8 cellular contexts compared by ENCODE assay signal in genomic region chr20:63272105-63273078, GRCh38. TPM values are rescaled to one million over a fixed set of nuclear protein-coding genes. Genes with fewer than 3 reads are reported as not detected.
DNase-seq lines count a peak whose midpoint lies in the region; ATAC-seq, FAIRE-seq and TF ChIP-seq lines count a peak whose summit lies in the region.

TSS of gene ARFGAP1 (plus strand) at chr20:63272813. CDS start at chr20:63275581, 2,768 bp downstream.

- H3K4me2 ChIP-seq in fibroblast of lung (ENCODE audit: extremely low read depth, insufficient read depth, low read length), result peak within 1 kb of the TSS; percentile 91

- H4K20me1 ChIP-seq in fibroblast of lung (ENCODE audit: control insufficient read depth, extremely low read depth, insufficient read depth, low read length), result no peaks in the 10 kb centered on the region

- DNase-seq in DMS153 treated with DMSO at 0.1 percent for 48 hours (lab: John Stamatoyannopoulos, UW; ENCODE audit: unreplicated experiment), result peak; percentile 48
- DNase-seq in RCC 7860 (ENCODE audit: low spot score), result peak; percentile 76
- peak; percentile 86 for DNase-seq in activated T-helper 1 cell treated with anti-CD3 and anti-CD28 coated beads, Interleukin-12 subunit alpha, Interleukin-12 subunit beta, Interleukin-2, Interleukin-4 antibody, amounts not matched to agents 30 ng/mL and 10 ng/mL and 1 ng/mL, durations not matched to agents 14 hours and 24 hours and 36 hours (ENCODE audit: low spot score)
- DNase-seq in fibroblast of lung (ENCODE audit: low read depth in 2 of 2), result peak; percentile 84 to 91
- DNase-seq in naive thymus-derived CD8-positive, alpha-beta T cell, result peak; percentile 76 to 93 (median 86)
- DNase-seq in stimulated activated naive B cell treated with anti-CD40 and anti-IgM and Interleukin-4, amounts not matched to agents 10 μg/mL and 1 μg/mL and 100 μg/mL, for 72 hours, result peak; percentile 85

- POLR2A ChIA-PET in naive thymus-derived CD8-positive, alpha-beta T cell (lab: Charles Lee), result interaction anchor here (0.8 to 3.3 kb wide), 5 partner anchors 9 to 171 kb away, joined by 3 to 8 read pairs (median 5); no protein-coding TSS in a partner anchor

- no peak for TF ChIP-seq CTCF in fibroblast of lung (conservative IDR thresholded peaks at IDR 0.05 in 1 of 2, IDR thresholded peaks at IDR 0.05 in 1 of 2; ENCODE audit: low read depth in 1 of 2, low read length in 2 of 2)

- peak within 1 kb of the TSS; percentile 98 for H3K4me3 Mint-ChIP-seq in activated T-helper 1 cell treated with anti-CD3 and anti-CD28 coated beads, Interleukin-12 subunit alpha, Interleukin-12 subunit beta, Interleukin-2, Interleukin-4 antibody, amounts not matched to agents 30 ng/mL and 10 ng/mL and 1 ng/mL, durations not matched to agents 14 hours and 24 hours and 36 hours
- H3K4me3 Mint-ChIP-seq in naive thymus-derived CD8-positive, alpha-beta T cell, result peak within 1 kb of the TSS; percentile 80 to 92 (median 89)
- peak within 1 kb of the TSS; percentile 90 to 96 for H3K4me3 Mint-ChIP-seq in stimulated activated naive B cell treated with anti-CD40 and anti-IgM and Interleukin-4, amounts not matched to agents 10 μg/mL and 1 μg/mL and 100 μg/mL, for 72 hours

- ATAC-seq in GM21723 (IDR thresholded peaks at IDR 0.05; ENCODE audit: unreplicated experiment), result peak; percentile 90
- ATAC-seq in naive thymus-derived CD8-positive, alpha-beta T cell, result peak; percentile 94 to 95
- peak; percentile 98 for ATAC-seq in stimulated activated naive B cell treated with anti-CD40 and anti-IgM and Interleukin-4, amounts not matched to agents 10 μg/mL and 1 μg/mL and 100 μg/mL, for 72 hours (replicated peaks)

- H3K27ac ChIP-seq in KOPT-K1 (ENCODE audit: low read depth, low read length, poor library complexity, severe bottlenecking) (peak within 1 kb of the TSS; percentile 73), fibroblast of lung (ENCODE audit: insufficient read depth, low read length) (peak within 1 kb of the TSS; percentile 82)

- H3K4me3 ChIP-seq in fibroblast of lung (replicated peaks in 1 of 4; ENCODE audit: control extremely low read depth in 1 of 4, insufficient read depth in 1 of 4, low read depth in 3 of 4, low read length in 4 of 4), result peak within 1 kb of the TSS; percentile 86 to 97 (median 92)

- peaks cover 48% of the 10 kb centered on the region for H3K79me2 ChIP-seq in fibroblast of lung (ENCODE audit: control insufficient read depth, insufficient read depth, low read length)

- peaks cover 2% of the 10 kb centered on the region for H3K36me3 Mint-ChIP-seq in activated T-helper 1 cell treated with anti-CD3 and anti-CD28 coated beads, Interleukin-12 subunit alpha, Interleukin-12 subunit beta, Interleukin-2, Interleukin-4 antibody, amounts not matched to agents 30 ng/mL and 10 ng/mL and 1 ng/mL, durations not matched to agents 14 hours and 24 hours and 36 hours (ENCODE audit: low read depth)
- peaks cover 0 to 14% (median 0%) of the 10 kb centered on the region in 3 donors for H3K36me3 Mint-ChIP-seq in naive thymus-derived CD8-positive, alpha-beta T cell
- H3K36me3 Mint-ChIP-seq in stimulated activated naive B cell treated with anti-CD40 and anti-IgM and Interleukin-4, amounts not matched to agents 10 μg/mL and 1 μg/mL and 100 μg/mL, for 72 hours, result peaks cover 6 to 10% of the 10 kb centered on the region in 2 donors

- intact Hi-C loops in activated T-helper 1 cell treated with anti-CD3 and anti-CD28 coated beads, Interleukin-12 subunit alpha, Interleukin-12 subunit beta, Interleukin-2, Interleukin-4 antibody, amounts not matched to agents 30 ng/mL and 10 ng/mL and 1 ng/mL, durations not matched to agents 14 hours and 24 hours and 36 hours (cut with micrococcal nuclease), result loop anchor here (1.0 to 5.0 kb wide), 7 partner anchors 56 to 1035 kb away; partner anchors contain the start of genes GID8, OSBPL2, PCMTD2 and TCEA2

- peaks cover 6% of the 10 kb centered on the region for H3K4me1 ChIP-seq in fibroblast of lung (ENCODE audit: control insufficient read depth, extremely low read depth, insufficient read depth, low read length)

- no peaks in the 10 kb centered on the region for H3K9me3 Mint-ChIP-seq in activated T-helper 1 cell treated with anti-CD3 and anti-CD28 coated beads, Interleukin-12 subunit alpha, Interleukin-12 subunit beta, Interleukin-2, Interleukin-4 antibody, amounts not matched to agents 30 ng/mL and 10 ng/mL and 1 ng/mL, durations not matched to agents 14 hours and 24 hours and 36 hours
- H3K9me3 Mint-ChIP-seq in naive thymus-derived CD8-positive, alpha-beta T cell, result no peaks in the 10 kb centered on the region
- H3K9me3 Mint-ChIP-seq in stimulated activated naive B cell treated with anti-CD40 and anti-IgM and Interleukin-4, amounts not matched to agents 10 μg/mL and 1 μg/mL and 100 μg/mL, for 72 hours, result no peaks in the 10 kb centered on the region

- peaks cover 4% of the 10 kb centered on the region for H3K27me3 Mint-ChIP-seq in activated T-helper 1 cell treated with anti-CD3 and anti-CD28 coated beads, Interleukin-12 subunit alpha, Interleukin-12 subunit beta, Interleukin-2, Interleukin-4 antibody, amounts not matched to agents 30 ng/mL and 10 ng/mL and 1 ng/mL, durations not matched to agents 14 hours and 24 hours and 36 hours (ENCODE audit: insufficient read depth)
- H3K27me3 Mint-ChIP-seq in naive thymus-derived CD8-positive, alpha-beta T cell, result peaks cover 0 to 2% (median 0%) of the 10 kb centered on the region in 5 donors
- H3K27me3 Mint-ChIP-seq in stimulated activated naive B cell treated with anti-CD40 and anti-IgM and Interleukin-4, amounts not matched to agents 10 μg/mL and 1 μg/mL and 100 μg/mL, for 72 hours, result peaks cover 0 to 10% of the 10 kb centered on the region in 2 donors

- no peaks in the 10 kb centered on the region for H3K27me3 ChIP-seq in fibroblast of lung (ENCODE audit: control insufficient read depth, insufficient read depth, low read length)

- H3K9me3 ChIP-seq in KOPT-K1 (ENCODE audit: insufficient read depth, low read length, poor library complexity, severe bottlenecking) (no peaks in the 10 kb centered on the region), fibroblast of lung (ENCODE audit: control insufficient read depth, insufficient read depth, low read depth, low read length) (no peaks in the 10 kb centered on the region)

- FAIRE-seq in RCC 7860 (lab: Jason Lieb, UNC), result no peak

- peak within 1 kb of the TSS; percentile 89 for H3K27ac Mint-ChIP-seq in activated T-helper 1 cell treated with anti-CD3 and anti-CD28 coated beads, Interleukin-12 subunit alpha, Interleukin-12 subunit beta, Interleukin-2, Interleukin-4 antibody, amounts not matched to agents 30 ng/mL and 10 ng/mL and 1 ng/mL, durations not matched to agents 14 hours and 24 hours and 36 hours
- H3K27ac Mint-ChIP-seq in naive thymus-derived CD8-positive, alpha-beta T cell, result peak within 1 kb of the TSS; percentile 74 to 94 (median 88)
- H3K27ac Mint-ChIP-seq in stimulated activated naive B cell treated with anti-CD40 and anti-IgM and Interleukin-4, amounts not matched to agents 10 μg/mL and 1 μg/mL and 100 μg/mL, for 72 hours, result peak within 1 kb of the TSS; percentile 96

- no peak within 1 kb of the TSS for H2AFZ ChIP-seq in fibroblast of lung (ENCODE audit: low read length)

- peaks cover 23% of the 10 kb centered on the region for H3K4me1 Mint-ChIP-seq in activated T-helper 1 cell treated with anti-CD3 and anti-CD28 coated beads, Interleukin-12 subunit alpha, Interleukin-12 subunit beta, Interleukin-2, Interleukin-4 antibody, amounts not matched to agents 30 ng/mL and 10 ng/mL and 1 ng/mL, durations not matched to agents 14 hours and 24 hours and 36 hours (ENCODE audit: low read depth)
- H3K4me1 Mint-ChIP-seq in naive thymus-derived CD8-positive, alpha-beta T cell, result peaks cover 24 to 38% (median 28%) of the 10 kb centered on the region in 4 donors
- H3K4me1 Mint-ChIP-seq in stimulated activated naive B cell treated with anti-CD40 and anti-IgM and Interleukin-4, amounts not matched to agents 10 μg/mL and 1 μg/mL and 100 μg/mL, for 72 hours, result peaks cover 18 to 38% of the 10 kb centered on the region in 2 donors

- H3K9ac ChIP-seq in fibroblast of lung (ENCODE audit: insufficient read depth, low read length), result peak within 1 kb of the TSS; percentile 91

- H3K36me3 ChIP-seq in KOPT-K1 (ENCODE audit: insufficient read depth, low read length) (peaks cover 20% of the 10 kb centered on the region; the same call in 1 of the 2 replicates), fibroblast of lung (ENCODE audit: control insufficient read depth, insufficient read depth, low read length) (peaks cover 21% of the 10 kb centered on the region)

RNA-seq across cellular contexts. Expression of gene ARFGAP1, which starts in this region (rescaled TPM):
- 102 and 107 TPM in 2 replicates for total RNA-seq in activated T-helper 1 cell treated with anti-CD3 and anti-CD28 coated beads, Interleukin-12 subunit alpha, Interleukin-12 subunit beta, Interleukin-2, Interleukin-4 antibody, amounts not matched to agents 30 ng/mL and 10 ng/mL and 1 ng/mL, durations not matched to agents 14 hours and 24 hours and 36 hours
- total RNA-seq in fibroblast of lung, result 35.2 and 42.9 TPM in 2 replicates
- polyA plus RNA-seq in fibroblast of lung, result 33.1 and 37.6 TPM in 2 replicates
- 65.4 and 66.5 TPM in 2 replicates for polyA plus RNA-seq in fibroblast of lung (2012)
- polyA minus RNA-seq in fibroblast of lung (ENCODE audit: low replicate concordance), result 55.4 and 101 TPM in 2 replicates
- 100 to 1,000 TPM in 1 of 2 experiments, 10 to 100 TPM in 1; 93.4 to 101 TPM for total RNA-seq in naive thymus-derived CD8-positive, alpha-beta T cell
- 10 to 100 TPM; 11.5 to 19.4 (median 14.6) TPM for polyA plus RNA-seq in naive thymus-derived CD8-positive, alpha-beta T cell

Comparison
In these comparisons a context has a peak if more than half of its experiments do, and no peak if none do; other contexts are left out.
1. Peak in every context shown above with its lines: DNase-seq, ATAC-seq, H3K4me3 ChIP-seq and H3K27ac ChIP-seq.